In genomic region chr12:116591608-116592115, GRCh38 we compare ENCODE assay signal across 1 cellular context.
TF ChIP-seq lines count a peak whose summit lies in the region.

No MANE protein-coding gene starts in this region.

TF ChIP-seq in H1, 55 proteins besides CTCF, POLR2A, EP300 and RAD21:
- TF ChIP-seq NRF1 (IDR thresholded peaks at IDR 0.05; ENCODE audit: low read depth, low read length) (no peak), SP1 (IDR thresholded peaks at IDR 0.05; ENCODE audit: low read depth, low read length) (no peak), CEBPB (IDR thresholded peaks at IDR 0.05; ENCODE audit: low read depth, low read length) (no peak), TCF12 (IDR thresholded peaks at IDR 0.05; ENCODE audit: low read depth, low read length) (no peak), PHF8 (conservative IDR thresholded peaks at IDR 0.05; ENCODE audit: low read depth, low read length) (no peak), SUZ12 (IDR thresholded peaks at IDR 0.05; ENCODE audit: low read length) (no peak), GABPA (IDR thresholded peaks at IDR 0.05; ENCODE audit: borderline replicate concordance, insufficient read depth, low read length) (no peak), SAP30 (IDR thresholded peaks at IDR 0.05; ENCODE audit: insufficient read depth, insufficient replicate concordance, low read length) (no peak), KDM5A (IDR thresholded peaks at IDR 0.05; ENCODE audit: low read length) (no peak), E2F6 (IDR thresholded peaks at IDR 0.05) (no peak), SIX5 (IDR thresholded peaks at IDR 0.05; ENCODE audit: low read depth, low read length) (no peak), TBP (IDR thresholded peaks at IDR 0.05; ENCODE audit: low read depth, low read length) (no peak), BRCA1 (IDR thresholded peaks at IDR 0.05; ENCODE audit: low read depth, low read length) (no peak), POU5F1 (IDR thresholded peaks at IDR 0.05; ENCODE audit: low read depth, low read length) (no peak), RXRA (IDR thresholded peaks at IDR 0.05; ENCODE audit: insufficient read depth, low read depth, low read length) (no peak), YY1 (IDR thresholded peaks at IDR 0.05; ENCODE audit: low read depth, low read length) (no peak), MAFK (IDR thresholded peaks at IDR 0.05; ENCODE audit: low read depth, low read length) (no peak)
TF ChIP-seq in H1: peak in this region for 0.
